In genomic region chr1:174232761-174233160, GRCh38 we compare ENCODE assay signal across 1 cellular context.
TF ChIP-seq lines count a peak whose summit lies in the region.

No MANE protein-coding gene starts in this region.

TF ChIP-seq in K562, 482 proteins besides CTCF, POLR2A, EP300 and RAD21 (continued from another document):
- TF ChIP-seq HMBOX1 (IDR thresholded peaks at IDR 0.05) (peak; percentile 51; the same call in 1 of the 2 replicates), SUPT5H (IDR thresholded peaks at IDR 0.05) (0 out of 2 replicates have a peak, but pooled peaks have one; percentile 7), CBFA2T3 (IDR thresholded peaks at IDR 0.05) (0 out of 2 replicates have a peak, but pooled peaks have one; percentile 6), NCOR1 (IDR thresholded peaks at IDR 0.05) (no peak), SREBF1 (IDR thresholded peaks at IDR 0.05; ENCODE audit: borderline replicate concordance, low read depth, low read length) (no peak), SIN3B (IDR thresholded peaks at IDR 0.05; ENCODE audit: low read depth) (no peak), ZBTB33 (CRISPR knock-in tag; IDR thresholded peaks at IDR 0.05) (no peak), IRF1 (CRISPR knock-in tag; IDR thresholded peaks at IDR 0.05; ENCODE audit: borderline replicate concordance) (no peak), FOXA3 (CRISPR knock-in tag; conservative IDR thresholded peaks at IDR 0.05 in 1 of 2, IDR thresholded peaks at IDR 0.05 in 1 of 2) (peak in 1 of 2 experiments; percentile 84; a peak in 1 of 4 replicates), E4F1 (CRISPR knock-in tag; IDR thresholded peaks at IDR 0.05; ENCODE audit: borderline replicate concordance) (no peak), THRAP3 (IDR thresholded peaks at IDR 0.05; ENCODE audit: borderline replicate concordance) (no peak), LCOR (CRISPR knock-in tag; IDR thresholded peaks at IDR 0.05) (0 out of 2 replicates have a peak, but pooled peaks have one; percentile 24)
